In genomic region chr10:114337510-114338462, GRCh38 we compare ENCODE assay signal across 11 cellular contexts.
DNase-seq lines count a peak whose midpoint lies in the region; ATAC-seq and TF ChIP-seq lines count a peak whose summit lies in the region.
"Had no signal": no experiment of that assay in that cellular context is flagged by ENCODE, and none has a peak within 500 bp of the region (broad histone marks: within the 10 kb centered on the region; RNA-seq: fewer than 3 reads in every experiment).

No MANE protein-coding gene starts in this region.

- TF ChIP-seq EP300 in esophagus muscularis mucosa (IDR thresholded peaks at IDR 0.05) = no peak

- H3K27ac Mint-ChIP-seq in brain = peak overlapping the region in 3 of 5 experiments; percentile 31 to 60 (median 39)
- H3K27ac Mint-ChIP-seq in neural crest cell (ENCODE audit: unreplicated experiment) = peak overlapping the region; percentile 93

- H3K36me3 Mint-ChIP-seq in brain (no peaks in the 10 kb centered on the region), neural crest cell (ENCODE audit: low read depth) (peaks cover 10% of the 10 kb centered on the region)

- DNase-seq in GM12865 (ENCODE audit: low read depth) (peak; percentile 47), neural crest cell (ENCODE audit: low read depth, low spot score) (peak; percentile 30), uterus (no peak), NCI-H2107 treated with DMSO at 0.1 percent for 48 hours (lab: John Stamatoyannopoulos, UW; ENCODE audit: unreplicated experiment) (no peak), esophagus muscularis mucosa (ENCODE audit: extremely low spot score) (no peak)
- DNase-seq: GDM1, NCI-H1048, NCI-H524 treated with DMSO at 0.1 percent for 48 hours had no signal

- no peak for TF ChIP-seq POLR2A in uterus (IDR thresholded peaks at IDR 0.05)
- no peak for TF ChIP-seq POLR2A in esophagus muscularis mucosa (IDR thresholded peaks at IDR 0.05; ENCODE audit: low read depth)

- H3K4me3 ChIP-seq in GM12865 (ENCODE audit: low read depth, low read length) = no peak overlapping the region
- H3K4me3 ChIP-seq in uterus = no peak overlapping the region
- H3K4me3 ChIP-seq in esophagus muscularis mucosa = no peak overlapping the region

- intact Hi-C loops in uterus (cut with DNase I; ENCODE audit: low total_unique reads) = no loop called here
- intact Hi-C loops in esophagus muscularis mucosa (cut with DNase I) = no loop called here

- no peak overlapping the region for H3K27ac ChIP-seq in uterus
- H3K27ac ChIP-seq in esophagus muscularis mucosa (replicated peaks in 1 of 4) = no peak overlapping the region

- 84% methylated on average over 19 of the region's 19 CpGs for WGBS in esophagus muscularis mucosa

- H3K4me1 ChIP-seq in uterus (peaks cover 0 to 5% of the 10 kb centered on the region in 2 donors), esophagus muscularis mucosa (peaks cover 0 to 24% (median 11%) of the 10 kb centered on the region in 4 donors)

- no peaks in the 10 kb centered on the region for H3K36me3 ChIP-seq in uterus
- H3K36me3 ChIP-seq in esophagus muscularis mucosa = peaks cover 0 to 19% (median 0%) of the 10 kb centered on the region in 4 donors

- H3K9me3 Mint-ChIP-seq in brain (no peaks in the 10 kb centered on the region), neural crest cell (no peaks in the 10 kb centered on the region)

- TF ChIP-seq CTCF in GM12865 (IDR thresholded peaks at IDR 0.05; ENCODE audit: insufficient read depth, low read depth, low read length, missing control alignments) (no peak), brain (conservative IDR thresholded peaks at IDR 0.05) (no peak), neural crest cell (conservative IDR thresholded peaks at IDR 0.05) (no peak), uterus (IDR thresholded peaks at IDR 0.05) (no peak), esophagus muscularis mucosa (IDR thresholded peaks at IDR 0.05) (no peak)

- ATAC-seq in HG02610 (IDR thresholded peaks at IDR 0.05; ENCODE audit: unreplicated experiment) (peak; percentile 69), GM19455 (IDR thresholded peaks at IDR 0.05; ENCODE audit: unreplicated experiment) (no peak)

- H3K27me3 ChIP-seq in uterus (no peaks in the 10 kb centered on the region), esophagus muscularis mucosa (no peaks in the 10 kb centered on the region)

- H3K4me1 Mint-ChIP-seq in brain (peaks cover 35% of the 10 kb centered on the region), neural crest cell (peaks cover 48% of the 10 kb centered on the region)

- H3K9me3 ChIP-seq in uterus = no peaks in the 10 kb centered on the region
- no peaks in the 10 kb centered on the region for H3K9me3 ChIP-seq in esophagus muscularis mucosa

- H3K27me3 Mint-ChIP-seq in brain (peaks cover 3% of the 10 kb centered on the region), neural crest cell (ENCODE audit: low read depth) (no peaks in the 10 kb centered on the region)

- peak overlapping the region in 1 of 5 experiments; percentile 16 for H3K4me3 Mint-ChIP-seq in brain
- peak overlapping the region; percentile 27 for H3K4me3 Mint-ChIP-seq in neural crest cell

Comparison
In these comparisons a context has a peak if more than half of its experiments do, and no peak if none do; other contexts are left out.
1. DNase-seq: peak in GM12865 (single experiment) and neural crest cell (single experiment); none in uterus (0 of 2), NCI-H2107 treated with DMSO at 0.1 percent for 48 hours (single experiment) and esophagus muscularis mucosa (single experiment).